In the genomic region with DNA sequence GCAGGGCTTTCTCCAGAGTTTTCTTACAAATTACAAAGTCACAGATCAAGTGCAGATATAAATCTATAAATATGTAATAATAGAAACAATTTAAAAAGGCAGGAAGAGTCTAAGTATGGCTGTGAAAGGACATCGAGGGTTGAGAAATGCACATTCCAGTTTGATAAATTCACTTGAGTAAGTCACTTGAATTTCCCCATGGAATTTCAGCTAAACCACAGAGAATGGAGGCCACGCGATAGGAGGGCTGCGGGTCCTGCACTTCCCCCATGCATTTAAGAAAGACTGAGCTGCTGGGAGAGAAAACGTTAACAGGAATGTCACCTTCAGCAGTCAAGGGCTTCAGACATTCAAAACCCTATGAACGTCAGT, we compare ENCODE assay signal across 10 cellular contexts. TPM values are rescaled to one million over a fixed set of nuclear protein-coding genes. Genes with fewer than 3 reads are reported as not detected.
A peak's percentile ranks its signal among the peaks of the same experiment; 100 is the strongest.
DNase-seq lines count a peak whose midpoint lies in the region; ATAC-seq and TF ChIP-seq lines count a peak whose summit lies in the region.
"Had no signal": no experiment of that assay in that cellular context is flagged by ENCODE, and none has a peak within 500 bp of the region (broad histone marks: within the 10 kb centered on the region; RNA-seq: fewer than 3 reads in every experiment).

No MANE protein-coding gene starts in this region.

- CTCF ChIA-PET in BJ (lab: Yijun Ruan, JAX), result interaction anchor here (0.8 to 3.3 kb wide), 7 partner anchors 10 to 194 kb away, joined by 3 to 25 read pairs (median 4); a partner anchor contains a TSS

- H3K27ac Mint-ChIP-seq in natural killer cell, result peak overlapping the region; percentile 94 to 99

- intact Hi-C loops in colonic mucosa (cut with DNase I) (loop anchor here (10.0 kb wide), 1 partner anchor 162 kb away; no protein-coding TSS in a partner anchor), natural killer cell (cut with micrococcal nuclease) (loop anchor here (1.0 to 5.0 kb wide), 5 partner anchors 9 to 202 kb away; a partner anchor contains a TSS)

- peak overlapping the region; percentile 89 for H3K4me3 Mint-ChIP-seq in natural killer cell

- peaks cover 36 to 45% of the 10 kb centered on the region in 2 donors for H3K4me1 Mint-ChIP-seq in natural killer cell

- DNase-seq in BJ (ENCODE audit: low read depth), result peak; percentile 83
- DNase-seq in LHCN-M2 (ENCODE audit: low read depth), result peak; percentile 85
- DNase-seq in colonic mucosa, result no peak
- no peak for DNase-seq in natural killer cell
- no peak for DNase-seq in hypothalamus (lab: John Stamatoyannopoulos, UW)
- no peak for DNase-seq in HT-29 (ENCODE audit: low spot score)
- DNase-seq in NCI-H1417 treated with DMSO at 0.1 percent for 48 hours (lab: John Stamatoyannopoulos, UW), result no peak
- DNase-seq: NCI-H146 had no signal

- H3K27ac ChIP-seq in colonic mucosa, result peak overlapping the region; percentile 38

- H3K27me3 Mint-ChIP-seq in natural killer cell (ENCODE audit: low read depth in 2 of 2), result no peaks in the 10 kb centered on the region

- TF ChIP-seq CTCF in BJ (IDR thresholded peaks at IDR 0.05; ENCODE audit: insufficient read depth, low read depth, low read length) (no peak), colonic mucosa (IDR thresholded peaks at IDR 0.05) (no peak), natural killer cell (IDR thresholded peaks at IDR 0.05) (no peak)

- H3K9me3 Mint-ChIP-seq in natural killer cell, result no peaks in the 10 kb centered on the region

- H3K36me3 ChIP-seq in BJ (ENCODE audit: control insufficient read depth, insufficient read depth, low read length), result peaks cover 35% of the 10 kb centered on the region
- peaks cover 40% of the 10 kb centered on the region for H3K36me3 ChIP-seq in colonic mucosa

- POLR2A ChIA-PET in BJ (lab: Charles Lee), result interaction anchor here (0.5 to 0.6 kb wide), 2 partner anchors 9 to 1662 kb away, joined by 3 to 17 read pairs; a partner anchor contains a TSS

- no peak overlapping the region for H3K9ac ChIP-seq in colonic mucosa (ENCODE audit: low read depth in 2 of 2, low read length in 2 of 2)

- no peak overlapping the region for H3K4me3 ChIP-seq in BJ (ENCODE audit: low read depth, low read length)
- no peak overlapping the region for H3K4me3 ChIP-seq in colonic mucosa

- H3K36me3 Mint-ChIP-seq in natural killer cell, result peaks cover 22% of the 10 kb centered on the region

- H3K4me1 ChIP-seq in colonic mucosa, result peaks cover 6% of the 10 kb centered on the region

- H3K9me3 ChIP-seq in colonic mucosa, result no peaks in the 10 kb centered on the region

- H3K27me3 ChIP-seq in BJ (ENCODE audit: control insufficient read depth, insufficient read depth, low read length) (no peaks in the 10 kb centered on the region), colonic mucosa (no peaks in the 10 kb centered on the region)

- no peak for ATAC-seq in natural killer cell
- no peak for ATAC-seq in GM21576 (IDR thresholded peaks at IDR 0.05; ENCODE audit: unreplicated experiment)
- ATAC-seq: HCT116 had no signal

RNA-seq across cellular contexts. Expression of a gene that starts 6.1 kb away (rescaled TPM):
- polyA plus RNA-seq in BJ (2011; rRNA removed), result 298 and 300 TPM in 2 replicates
- 56.2 and 75.9 TPM in 2 replicates for polyA minus RNA-seq in BJ (2011; rRNA and poly(A)+ RNA removed)
- total RNA-seq in LHCN-M2 (2014; rRNA removed), result 470 and 568 TPM in 2 replicates
- 354 TPM for polyA plus RNA-seq in LHCN-M2 (2012)
- total RNA-seq in colonic mucosa, result 10 to 100 TPM; 20.3 to 39.3 TPM
- total RNA-seq in natural killer cell, result 10 to 100 TPM; 31.6 to 47.6 (median 46.5) TPM
- total RNA-seq in HT-29 (2014; rRNA removed; shearing (Covaris generic)), result 0.23 and 0.99 TPM in 2 replicates

RNA-seq across cellular contexts. Expression of a gene that starts 9.6 kb away (rescaled TPM):
- 12.5 and 17.2 TPM in 2 replicates for polyA plus RNA-seq in BJ (2011; rRNA removed)
- polyA minus RNA-seq in BJ (2011; rRNA and poly(A)+ RNA removed), result 14.3 and 15.1 TPM in 2 replicates
- total RNA-seq in LHCN-M2 (2014; rRNA removed) (29.3 and 34.5 TPM in 2 replicates), colonic mucosa (10 to 100 TPM; 38.6 to 41.6 TPM), natural killer cell (100 to 1,000 TPM; 169 to 257 (median 195) TPM)
- polyA plus RNA-seq in LHCN-M2 (2012), result 36.2 TPM
- 28.0 and 34.0 TPM in 2 replicates for total RNA-seq in HT-29 (2014; rRNA removed; shearing (Covaris generic))

RNA-seq across cellular contexts. Expression of a gene that starts 9.8 kb away (rescaled TPM):
- polyA plus RNA-seq in BJ (2011; rRNA removed), result 35.0 and 49.8 TPM in 2 replicates
- polyA minus RNA-seq in BJ (2011; rRNA and poly(A)+ RNA removed), result 4.6 and 8.5 TPM in 2 replicates
- total RNA-seq in LHCN-M2 (2014; rRNA removed) (40.5 and 41.2 TPM in 2 replicates), colonic mucosa (10 to 100 TPM; 21.7 to 29.7 TPM), natural killer cell (10 to 100 TPM; 31.9 to 57.7 (median 34.2) TPM)
- polyA plus RNA-seq in LHCN-M2 (2012), result 38.5 TPM
- 52.1 and 52.8 TPM in 2 replicates for total RNA-seq in HT-29 (2014; rRNA removed; shearing (Covaris generic))

RNA-seq across cellular contexts. Expression of a gene that starts 20.3 kb away (rescaled TPM):
- polyA plus RNA-seq in BJ (2011; rRNA removed), result 110 and 130 TPM in 2 replicates
- 52.3 and 58.0 TPM in 2 replicates for polyA minus RNA-seq in BJ (2011; rRNA and poly(A)+ RNA removed)
- 387 and 481 TPM in 2 replicates for total RNA-seq in LHCN-M2 (2014; rRNA removed)
- 147 TPM for polyA plus RNA-seq in LHCN-M2 (2012)
- 100 to 1,000 TPM; 163 to 300 TPM for total RNA-seq in colonic mucosa
- 100 to 1,000 TPM; 402 to 548 (median 503) TPM for total RNA-seq in natural killer cell
- total RNA-seq in HT-29 (2014; rRNA removed; shearing (Covaris generic)), result 1,245 and 1,410 TPM in 2 replicates

RNA-seq across cellular contexts. Expression of a gene that starts 21.1 kb away (rescaled TPM):
- 18.6 and 27.9 TPM in 2 replicates for polyA plus RNA-seq in BJ (2011; rRNA removed)
- polyA minus RNA-seq in BJ (2011; rRNA and poly(A)+ RNA removed), result 16.5 and 18.0 TPM in 2 replicates
- total RNA-seq in LHCN-M2 (2014; rRNA removed) (30.5 and 31.0 TPM in 2 replicates), colonic mucosa (10 to 100 TPM; 24.9 to 38.9 TPM), natural killer cell (10 to 100 TPM; 32.7 to 44.0 (median 33.9) TPM)
- polyA plus RNA-seq in LHCN-M2 (2012), result 15.2 TPM
- total RNA-seq in HT-29 (2014; rRNA removed; shearing (Covaris generic)), result 21.5 and 24.9 TPM in 2 replicates

Comparison
In these comparisons a context has a peak if more than half of its experiments do, and no peak if none do; other contexts are left out.
1. DNase-seq: peak in BJ (single experiment) and LHCN-M2 (single experiment); none in colonic mucosa (single experiment), natural killer cell (single experiment), hypothalamus (0 of 51), HT-29 (single experiment) and NCI-H1417 treated with DMSO at 0.1 percent for 48 hours (single experiment).
2. RNA of a gene that starts 6.1 kb away (total RNA-seq): 470 to 568 TPM in LHCN-M2, 31.6 to 47.6 TPM in natural killer cell and 20.3 to 39.3 TPM in colonic mucosa; 0.23 to 0.99 TPM in HT-29; every median in the first group is over 10 times any median in the second.